Comparison of ENCODE assay signal across 21 cellular contexts in genomic region chr7:1130021-1130990, GRCh38. TPM values are rescaled to one million over a fixed set of nuclear protein-coding genes. Genes with fewer than 3 reads are reported as not detected.
A peak's percentile ranks its signal among the peaks of the same experiment; 100 is the strongest.
DNase-seq lines count a peak whose midpoint lies in the region; ATAC-seq and TF ChIP-seq lines count a peak whose summit lies in the region.
"Had no signal": no experiment of that assay in that cellular context is flagged by ENCODE, and none has a peak within 500 bp of the region (broad histone marks: within the 10 kb centered on the region; RNA-seq: fewer than 3 reads in every experiment).

No MANE protein-coding gene starts in this region.

- H3K27ac ChIP-seq in right atrium auricular region (no peak overlapping the region), neural progenitor cell (no peak overlapping the region), upper lobe of right lung (no peak overlapping the region)
- H3K27ac ChIP-seq: SJSA1 had no signal

- H3K9me3 Mint-ChIP-seq in neural progenitor cell = peaks cover 6% of the 10 kb centered on the region
- H3K9me3 Mint-ChIP-seq: HFFc6 had no signal

- H3K9me3 ChIP-seq in right atrium auricular region = peaks cover 0 to 7% of the 10 kb centered on the region in 2 donors
- H3K9me3 ChIP-seq in T-helper 17 cell (ENCODE audit: control insufficient read depth, low read length, poor library complexity, severe bottlenecking) = no peaks in the 10 kb centered on the region
- peaks cover 8% of the 10 kb centered on the region for H3K9me3 ChIP-seq in neural progenitor cell (ENCODE audit: low read depth)
- no peaks in the 10 kb centered on the region for H3K9me3 ChIP-seq in upper lobe of right lung
- H3K9me3 ChIP-seq: MG63, SJSA1 had no signal

- H3K4me1 ChIP-seq in right atrium auricular region (peaks cover 0 to 2% of the 10 kb centered on the region in 2 donors), neural progenitor cell (no peaks in the 10 kb centered on the region), upper lobe of right lung (no peaks in the 10 kb centered on the region)
- H3K4me1 ChIP-seq: SJSA1 had no signal

- H3K27ac Mint-ChIP-seq in T-helper 17 cell (peak overlapping the region; percentile 63), neural progenitor cell (no peak overlapping the region)
- H3K27ac Mint-ChIP-seq: HFFc6 had no signal

- H3K4me3 ChIP-seq in right atrium auricular region = no peak overlapping the region
- no peak overlapping the region for H3K4me3 ChIP-seq in neural progenitor cell
- H3K4me3 ChIP-seq in upper lobe of right lung = no peak overlapping the region
- H3K4me3 ChIP-seq: MG63, SJSA1 had no signal

- no peaks in the 10 kb centered on the region for H3K27me3 Mint-ChIP-seq in T-helper 17 cell
- H3K27me3 Mint-ChIP-seq in neural progenitor cell (ENCODE audit: insufficient read depth, low read depth) = no peaks in the 10 kb centered on the region

- H3K79me2 ChIP-seq in neural progenitor cell (ENCODE audit: low read depth) = peaks cover 41% of the 10 kb centered on the region

- H3K4me2 ChIP-seq in neural progenitor cell = no peak overlapping the region

- ATAC-seq in T-helper 17 cell (no peak), upper lobe of right lung (peak; percentile 14), GM18870 (IDR thresholded peaks at IDR 0.05; ENCODE audit: unreplicated experiment) (no peak)

- no peak overlapping the region for H3K4me3 Mint-ChIP-seq in T-helper 17 cell
- H3K4me3 Mint-ChIP-seq in neural progenitor cell = no peak overlapping the region
- H3K4me3 Mint-ChIP-seq: CD14-positive monocyte, HFFc6 had no signal

- H3F3A ChIP-seq in neural progenitor cell (ENCODE audit: low read depth) = peaks cover 5% of the 10 kb centered on the region

- H2AFZ ChIP-seq in neural progenitor cell (replicated peaks) = no peak overlapping the region

- H3K36me3 Mint-ChIP-seq in T-helper 17 cell (ENCODE audit: low read depth) (no peaks in the 10 kb centered on the region), neural progenitor cell (peaks cover 22% of the 10 kb centered on the region)
- H3K36me3 Mint-ChIP-seq: CD14-positive monocyte had no signal

- DNase-seq in cardiac septum (ENCODE audit: low spot score) (peak; percentile 50), right atrium auricular region (ENCODE audit: low spot score) (no peak), T-helper 17 cell (no peak), neural progenitor cell (ENCODE audit: low spot score) (no peak), upper lobe of right lung (peak; percentile 53), D341Med (ENCODE audit: low spot score) (no peak), C1 segment of cervical spinal cord (lab: John Stamatoyannopoulos, UW) (no peak)
- DNase-seq: H7, HFFc6, Kasumi-1, MG63, NCI-H1048, NCI-H146, NCI-H2029 treated with DMSO at 0.1 percent for 48 hours, NCI-H2171, NCI-H526, PC-3, RPMI8226 had no signal

- no peaks in the 10 kb centered on the region for H3K27me3 ChIP-seq in right atrium auricular region
- no peaks in the 10 kb centered on the region for H3K27me3 ChIP-seq in neural progenitor cell
- no peaks in the 10 kb centered on the region for H3K27me3 ChIP-seq in upper lobe of right lung
- H3K27me3 ChIP-seq: MG63, SJSA1 had no signal

- intact Hi-C loops in cardiac septum (cut with DNase I) (no loop called here), upper lobe of right lung (cut with DNase I) (no loop called here)

- H3K36me3 ChIP-seq in right atrium auricular region (no peaks in the 10 kb centered on the region), neural progenitor cell (peaks cover 4% of the 10 kb centered on the region), upper lobe of right lung (peaks cover 3% of the 10 kb centered on the region)
- H3K36me3 ChIP-seq: SJSA1 had no signal

- TF ChIP-seq CTCF in right atrium auricular region (IDR thresholded peaks at IDR 0.05) = no peak
- no peak for TF ChIP-seq CTCF in neural progenitor cell (IDR thresholded peaks at IDR 0.05)
- TF ChIP-seq CTCF in upper lobe of right lung (IDR thresholded peaks at IDR 0.05) = no peak

- H3K4me1 Mint-ChIP-seq in T-helper 17 cell (peaks cover 4% of the 10 kb centered on the region), neural progenitor cell (peaks cover under 1% of the 10 kb centered on the region)

- no peaks in the 10 kb centered on the region for H4K20me1 ChIP-seq in neural progenitor cell (ENCODE audit: low read depth)

- peak overlapping the region; percentile 27 for H3K9ac ChIP-seq in neural progenitor cell

RNA-seq across cellular contexts. Expression of gene ZFAND2A, which starts 29.7 kb away (rescaled TPM):
- total RNA-seq in cardiac septum (8.8 TPM), right atrium auricular region (10 to 100 TPM; 10.2 to 16.2 TPM), T-helper 17 cell (10 to 100 TPM; 73.6 to 87.8 TPM), neural progenitor cell (ENCODE audit: low replicate concordance) (9.0 and 13.3 TPM in 2 replicates), upper lobe of right lung (19.9 TPM)

RNA-seq across cellular contexts. Expression of gene GPER1, which starts 42.4 kb away (rescaled TPM):
- total RNA-seq in cardiac septum (2.9 TPM), right atrium auricular region (1 to 10 TPM; 4.6 to 6.9 TPM), T-helper 17 cell (under 1 TPM in 1 of 2 donors, not detected in 1; 0.25 TPM), neural progenitor cell (ENCODE audit: low replicate concordance) (1.2 and 1.3 TPM in 2 replicates), upper lobe of right lung (11.1 TPM)
- total RNA-seq: SJSA1 had no signal

Comparison
In these comparisons a context has a peak if more than half of its experiments do, and no peak if none do; other contexts are left out.
1. DNase-seq: peak in cardiac septum (single experiment) and upper lobe of right lung (single experiment); none in right atrium auricular region (single experiment), T-helper 17 cell (0 of 3), neural progenitor cell (single experiment), D341Med (single experiment) and C1 segment of cervical spinal cord (0 of 14).